10 cellular contexts compared by ENCODE assay signal in the genomic region with DNA sequence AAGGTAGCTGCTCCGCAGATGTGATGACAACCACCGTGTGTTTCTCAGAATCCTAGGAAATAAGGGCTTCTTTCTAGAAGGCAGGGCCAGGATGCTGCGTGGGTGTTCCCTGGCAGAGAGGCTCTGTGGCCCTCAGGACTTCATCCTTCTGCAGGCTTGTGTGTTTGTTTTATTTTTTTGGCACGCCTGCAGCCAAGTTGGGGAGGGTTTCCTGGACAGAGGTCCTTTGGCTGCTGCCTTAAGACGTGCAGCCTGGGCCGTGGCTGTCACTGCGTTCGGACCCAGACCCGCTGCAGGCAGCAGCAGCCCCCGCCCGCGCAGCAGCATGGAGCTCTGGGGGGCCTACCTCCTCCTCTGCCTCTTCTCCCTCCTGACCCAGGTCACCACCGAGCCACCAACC. TPM values are rescaled to one million over a fixed set of nuclear protein-coding genes. Genes with fewer than 3 reads are reported as not detected.
DNase-seq lines count a peak whose midpoint lies in the region; ATAC-seq and TF ChIP-seq lines count a peak whose summit lies in the region.
"Had no signal": no experiment of that assay in that cellular context is flagged by ENCODE, and none has a peak within 500 bp of the region (broad histone marks: within the 10 kb centered on the region; RNA-seq: fewer than 3 reads in every experiment).

A gene with protein sequence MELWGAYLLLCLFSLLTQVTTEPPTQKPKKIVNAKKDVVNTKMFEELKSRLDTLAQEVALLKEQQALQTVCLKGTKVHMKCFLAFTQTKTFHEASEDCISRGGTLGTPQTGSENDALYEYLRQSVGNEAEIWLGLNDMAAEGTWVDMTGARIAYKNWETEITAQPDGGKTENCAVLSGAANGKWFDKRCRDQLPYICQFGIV (plus strand): TSS at position 266 of the 400 bp plus-strand sequence. CDS start 60 bp downstream, at position 326.

- H3K36me3 ChIP-seq in MG63 (no peaks in the 10 kb centered on the region), lung (ENCODE audit: control insufficient read depth in 2 of 2, insufficient read depth in 2 of 2, low read length in 2 of 2) (no peaks in the 10 kb centered on the region), testis (ENCODE audit: low read depth, missing control alignments) (no peaks in the 10 kb centered on the region), BE2C (no peaks in the 10 kb centered on the region)

- no peak within 1 kb of the TSS for H3K4me3 ChIP-seq in MG63
- H3K4me3 ChIP-seq in lung, result peak within 1 kb of the TSS; percentile 37
- H3K4me3 ChIP-seq in testis, result peak within 1 kb of the TSS in 1 of 2 donors; percentile 29
- no peak within 1 kb of the TSS for H3K4me3 ChIP-seq in BE2C (ENCODE audit: low read depth, low read length)

- no peaks in the 10 kb centered on the region for H3K9me3 ChIP-seq in MG63
- H3K9me3 ChIP-seq in lung (ENCODE audit: control insufficient read depth in 2 of 2, insufficient read depth in 1 of 2, low read length in 1 of 2), result no peaks in the 10 kb centered on the region
- no peaks in the 10 kb centered on the region for H3K9me3 ChIP-seq in testis
- no peaks in the 10 kb centered on the region for H3K9me3 ChIP-seq in BE2C

- TF ChIP-seq CTCF in lung (IDR thresholded peaks at IDR 0.05; ENCODE audit: control extremely low read depth, extremely low read depth) (no peak), testis (IDR thresholded peaks at IDR 0.05) (no peak), BE2C (IDR thresholded peaks at IDR 0.05; ENCODE audit: low read depth, low read length) (no peak)

- DNase-seq in MG63 (peak; percentile 86), dermis blood vessel endothelial cell (peak; percentile 78), lung (ENCODE audit: low spot score) (peak; percentile 61), testis (peak; percentile 69), BE2C (no peak), NCI-H1048 (lab: John Stamatoyannopoulos, UW) (no peak), activated gamma-delta T cell (lab: John Stamatoyannopoulos, UW) (no peak)
- DNase-seq: activated naive CD8-positive, alpha-beta T cell treated with anti-CD3 and anti-CD28 coated beads, Interleukin-2, amount 50 U/mL, for 24 hours; immature natural killer cell had no signal

- H3K27ac ChIP-seq in lung (ENCODE audit: low read depth in 1 of 2, low read length in 1 of 2) (peak within 1 kb of the TSS; percentile 69 to 87), testis (peak within 1 kb of the TSS; percentile 34 to 66)

- peak; percentile 53 for ATAC-seq in lung (ENCODE audit: insufficient read depth, low FRiP score)
- ATAC-seq in GM18517 (IDR thresholded peaks at IDR 0.05; ENCODE audit: unreplicated experiment), result no peak
- ATAC-seq: activated naive CD8-positive, alpha-beta T cell treated with anti-CD3 and anti-CD28 coated beads, Interleukin-2, amount 50 U/mL, for 24 hours had no signal

- H3K4me1 ChIP-seq in lung (ENCODE audit: control insufficient read depth in 2 of 2, insufficient read depth in 2 of 2, low read length in 2 of 2), result peaks cover 7 to 14% of the 10 kb centered on the region in 2 donors
- H3K4me1 ChIP-seq in testis, result peaks cover 30% of the 10 kb centered on the region
- H3K4me1 ChIP-seq in BE2C, result no peaks in the 10 kb centered on the region

- no peaks in the 10 kb centered on the region for H3K27me3 ChIP-seq in MG63
- H3K27me3 ChIP-seq in lung (ENCODE audit: control insufficient read depth, insufficient read depth), result no peaks in the 10 kb centered on the region
- no peaks in the 10 kb centered on the region for H3K27me3 ChIP-seq in testis
- H3K27me3 ChIP-seq in BE2C, result no peaks in the 10 kb centered on the region

- intact Hi-C loops in testis (cut with DNase I; ENCODE audit: low total_unique reads), result no loop called here

- no peak for TF ChIP-seq POLR2A in testis (IDR thresholded peaks at IDR 0.05)

- 21 to 31% methylated on average over 12 to 13 of the region's 13 CpGs for WGBS in lung, 2 donors
- WGBS in testis, 2 donors, result 27 to 44% methylated on average over 6 to 13 of the region's 13 CpGs

RNA-seq across cellular contexts. Expression of the gene that starts here (rescaled TPM):
- total RNA-seq in MG63 (2014; rRNA removed; shearing (Covaris generic); ENCODE audit: low replicate concordance), result 0.10 and 2.0 TPM in 2 replicates
- total RNA-seq in dermis blood vessel endothelial cell, result 0.88 and 6.3 TPM in 2 replicates
- 100 to 1,000 TPM in 1 of 2 donors, 10 to 100 TPM in 1; 52.3 to 128 TPM for total RNA-seq in lung
- polyA plus RNA-seq in lung, result 100 to 1,000 TPM in 1 of 2 donors, 10 to 100 TPM in 1; 33.1 to 167 TPM
- 10 to 100 TPM; 86.6 to 88.8 TPM for total RNA-seq in testis
- polyA plus RNA-seq in testis (ENCODE audit: insufficient read depth, low read depth, low replicate concordance), result 198 TPM
- not detected for polyA plus RNA-seq in BE2C (2012; ENCODE audit: insufficient read depth, insufficient read length, low read depth)

Comparison
In these comparisons a context has a peak if more than half of its experiments do, and no peak if none do; other contexts are left out.
1. DNase-seq: peak in MG63 (single experiment), dermis blood vessel endothelial cell (single experiment), lung (single experiment) and testis (single experiment); none in BE2C (single experiment), NCI-H1048 (single experiment) and activated gamma-delta T cell (single experiment).